In the genomic region with DNA sequence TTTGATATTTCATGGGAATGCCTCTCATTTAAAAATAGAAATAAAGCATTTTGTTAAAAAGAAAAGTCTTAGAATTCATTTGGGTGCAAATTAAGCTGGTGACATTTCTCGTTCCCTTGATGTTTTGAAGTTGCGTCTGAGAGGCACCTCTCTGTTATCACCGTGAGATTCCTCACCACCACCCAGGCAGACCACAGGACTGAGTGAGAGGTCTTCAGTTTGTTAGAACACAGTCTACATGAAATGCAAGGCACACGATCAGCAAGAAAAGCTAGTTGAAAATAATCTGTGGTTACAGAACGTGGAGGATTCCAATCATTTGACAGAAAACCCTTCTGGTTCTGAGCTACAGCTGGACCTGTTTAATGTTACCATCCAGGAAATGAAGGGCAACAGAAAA, we compare ENCODE assay signal across 18 cellular contexts.
DNase-seq lines count a peak whose midpoint lies in the region; ATAC-seq and TF ChIP-seq lines count a peak whose summit lies in the region.
"Had no signal": no experiment of that assay in that cellular context is flagged by ENCODE, and none has a peak within 500 bp of the region (broad histone marks: within the 10 kb centered on the region; RNA-seq: fewer than 3 reads in every experiment).

No MANE protein-coding gene starts in this region.

- H3K27ac Mint-ChIP-seq in CD8-positive, alpha-beta memory T cell, result peak overlapping the region in 5 of 8 donors; percentile 23 to 87 (median 75)
- peak overlapping the region; percentile 59 for H3K27ac Mint-ChIP-seq in activated naive CD8-positive, alpha-beta T cell treated with anti-CD3 and anti-CD28 coated beads, Interleukin-2, amount 10 ng/mL, durations not matched to agents 7 days and 5 days
- H3K27ac Mint-ChIP-seq in nephron progenitor cell, result peak overlapping the region; percentile 52

- POLR2A ChIA-PET in CD8-positive, alpha-beta memory T cell (lab: Charles Lee), result no interaction called here
- POLR2A ChIA-PET in activated naive CD8-positive, alpha-beta T cell treated with anti-CD3 and anti-CD28 coated beads, Interleukin-2, amount 10 ng/mL, durations not matched to agents 7 days and 5 days (lab: Charles Lee), result no interaction called here

- peak in 1 of 2 donors; percentile 46 for ATAC-seq in activated T-cell treated with anti-CD3 and anti-CD28 coated beads, Interleukin-2, amount 50 U/mL, for 4 hours
- peak; percentile 65 for ATAC-seq in activated naive CD8-positive, alpha-beta T cell treated with anti-CD3 and anti-CD28 coated beads, Interleukin-2, amount 10 ng/mL, durations not matched to agents 7 days and 5 days (ENCODE audit: low read depth)

- no peaks in the 10 kb centered on the region for H3K9me3 Mint-ChIP-seq in activated T-cell treated with anti-CD3 and anti-CD28 coated beads, Interleukin-2, amount 50 U/mL, for 4 hours
- no peaks in the 10 kb centered on the region for H3K9me3 Mint-ChIP-seq in CD8-positive, alpha-beta memory T cell
- H3K9me3 Mint-ChIP-seq in activated naive CD8-positive, alpha-beta T cell treated with anti-CD3 and anti-CD28 coated beads, Interleukin-2, amount 10 ng/mL, durations not matched to agents 7 days and 5 days, result no peaks in the 10 kb centered on the region
- H3K9me3 Mint-ChIP-seq in nephron progenitor cell, result peaks cover 10% of the 10 kb centered on the region

- H3K4me1 Mint-ChIP-seq in activated T-cell treated with anti-CD3 and anti-CD28 coated beads, Interleukin-2, amount 50 U/mL, for 4 hours (ENCODE audit: low read depth), result peaks cover 27% of the 10 kb centered on the region
- H3K4me1 Mint-ChIP-seq in CD8-positive, alpha-beta memory T cell, result peaks cover 15 to 31% (median 30%) of the 10 kb centered on the region in 3 donors
- H3K4me1 Mint-ChIP-seq in activated naive CD8-positive, alpha-beta T cell treated with anti-CD3 and anti-CD28 coated beads, Interleukin-2, amount 10 ng/mL, durations not matched to agents 7 days and 5 days, result peaks cover 19% of the 10 kb centered on the region
- H3K4me1 Mint-ChIP-seq in nephron progenitor cell, result peaks cover 24% of the 10 kb centered on the region

- H3K27me3 Mint-ChIP-seq in activated T-cell treated with anti-CD3 and anti-CD28 coated beads, Interleukin-2, amount 50 U/mL, for 4 hours (ENCODE audit: low read depth), result no peaks in the 10 kb centered on the region
- peaks cover 3% of the 10 kb centered on the region in 2 donors for H3K27me3 Mint-ChIP-seq in CD8-positive, alpha-beta memory T cell
- no peaks in the 10 kb centered on the region for H3K27me3 Mint-ChIP-seq in activated naive CD8-positive, alpha-beta T cell treated with anti-CD3 and anti-CD28 coated beads, Interleukin-2, amount 10 ng/mL, durations not matched to agents 7 days and 5 days
- no peaks in the 10 kb centered on the region for H3K27me3 Mint-ChIP-seq in nephron progenitor cell (ENCODE audit: low read depth, poor library complexity)

- no peak for TF ChIP-seq CTCF in nephron progenitor cell (IDR thresholded peaks at IDR 0.05)
- no peak for TF ChIP-seq CTCF in coronary artery (IDR thresholded peaks at IDR 0.05)

- no peaks in the 10 kb centered on the region for H3K36me3 ChIP-seq in CD8-positive, alpha-beta memory T cell (ENCODE audit: insufficient read depth, low read length)
- H3K36me3 ChIP-seq: BLaER1 had no signal

- H3K27ac ChIP-seq in CD8-positive, alpha-beta memory T cell (ENCODE audit: low read depth, low read length), result no peak overlapping the region
- H3K27ac ChIP-seq in coronary artery, result no peak overlapping the region
- H3K27ac ChIP-seq: BLaER1 had no signal

- H3K27me3 ChIP-seq in CD8-positive, alpha-beta memory T cell (ENCODE audit: insufficient read depth, low read length, poor library complexity, severe bottlenecking), result no peaks in the 10 kb centered on the region
- H3K27me3 ChIP-seq: BLaER1 had no signal

- H3K9me3 ChIP-seq in CD8-positive, alpha-beta memory T cell (ENCODE audit: low read length), result no peaks in the 10 kb centered on the region
- H3K9me3 ChIP-seq: BLaER1 had no signal

- CTCF ChIA-PET in CD8-positive, alpha-beta memory T cell (lab: Charles Lee), result no interaction called here

- H3K4me3 Mint-ChIP-seq in activated T-cell treated with anti-CD3 and anti-CD28 coated beads, Interleukin-2, amount 50 U/mL, for 4 hours, result peak overlapping the region; percentile 17
- H3K4me3 Mint-ChIP-seq in CD8-positive, alpha-beta memory T cell, result peak overlapping the region in 3 of 7 donors; percentile 24 to 68 (median 34)
- H3K4me3 Mint-ChIP-seq in activated naive CD8-positive, alpha-beta T cell treated with anti-CD3 and anti-CD28 coated beads, Interleukin-2, amount 10 ng/mL, durations not matched to agents 7 days and 5 days, result peak overlapping the region; percentile 38
- H3K4me3 Mint-ChIP-seq in nephron progenitor cell, result no peak overlapping the region

- no peak for DNase-seq in activated T-cell treated with anti-CD3 and anti-CD28 coated beads, Interleukin-2, amount 50 U/mL, for 4 hours
- DNase-seq in activated T-cell treated with anti-CD3 and anti-CD28 coated beads for 4 hours (no peak), nephron progenitor cell (no peak), coronary artery (ENCODE audit: low spot score) (no peak), dermis blood vessel endothelial cell (no peak), T-helper 9 cell (no peak)
- DNase-seq in CD8-positive, alpha-beta memory T cell, result peak in 1 of 5 donors; percentile 49
- DNase-seq in activated naive CD8-positive, alpha-beta T cell treated with anti-CD3 and anti-CD28 coated beads, Interleukin-2, amount 10 ng/mL, durations not matched to agents 7 days and 5 days, result no peak
- DNase-seq: DMS 273 treated with DMSO at 0.1 percent for 48 hours, EL, GOT3, KBM-7, NCI-H1436, NCI-H2029 treated with DMSO at 0.1 percent for 48 hours, NCI-H2171 treated with DMSO at 0.1 percent for 48 hours, NCI-H446 treated with DMSO at 0.1 percent for 48 hours, NCI-H748 treated with DMSO at 0.1 percent for 48 hours had no signal

- no peaks in the 10 kb centered on the region for H3K36me3 Mint-ChIP-seq in activated T-cell treated with anti-CD3 and anti-CD28 coated beads, Interleukin-2, amount 50 U/mL, for 4 hours (ENCODE audit: insufficient read depth)
- no peaks in the 10 kb centered on the region for H3K36me3 Mint-ChIP-seq in CD8-positive, alpha-beta memory T cell
- peaks cover 6% of the 10 kb centered on the region for H3K36me3 Mint-ChIP-seq in activated naive CD8-positive, alpha-beta T cell treated with anti-CD3 and anti-CD28 coated beads, Interleukin-2, amount 10 ng/mL, durations not matched to agents 7 days and 5 days
- no peaks in the 10 kb centered on the region for H3K36me3 Mint-ChIP-seq in nephron progenitor cell (ENCODE audit: low read depth)

- no peak overlapping the region for H3K4me3 ChIP-seq in CD8-positive, alpha-beta memory T cell (ENCODE audit: low read length)
- no peak overlapping the region for H3K4me3 ChIP-seq in coronary artery
- H3K4me3 ChIP-seq: BLaER1 had no signal

- peaks cover 15% of the 10 kb centered on the region for H3K4me1 ChIP-seq in CD8-positive, alpha-beta memory T cell (ENCODE audit: insufficient read depth, low read length)
